Comparison of ENCODE assay signal across 22 cellular contexts in genomic region chr6:170167657-170168159, GRCh38.
DNase-seq lines count a peak whose midpoint lies in the region; ATAC-seq and TF ChIP-seq lines count a peak whose summit lies in the region.
"Had no signal": no experiment of that assay in that cellular context is flagged by ENCODE, and none has a peak within 500 bp of the region (broad histone marks: within the 10 kb centered on the region; RNA-seq: fewer than 3 reads in every experiment).

No MANE protein-coding gene starts in this region.

- H4K20me1 ChIP-seq in SK-N-SH (ENCODE audit: insufficient read depth) = no peaks in the 10 kb centered on the region

- 89% methylated on average over 5 of the region's 19 CpGs for WGBS in right lobe of liver (ENCODE audit: insufficient coverage, low coverage, low lambda C conversion rate, missing lambda C conversion rate)
- 67 to 86% (median 70%) methylated on average over 9 to 19 of the region's 19 CpGs for WGBS in spleen, 5 donors
- 45% methylated on average over 7 of the region's 19 CpGs for WGBS in SK-N-SH (ENCODE audit: low lambda C conversion rate)

- H2AFZ ChIP-seq in SK-N-SH (ENCODE audit: low read depth) = no peak overlapping the region

- peaks cover 29% of the 10 kb centered on the region for H3K27me3 Mint-ChIP-seq in endothelial cell (ENCODE audit: unreplicated experiment)

- no peaks in the 10 kb centered on the region for H3K4me1 ChIP-seq in RWPE2 (ENCODE audit: insufficient read depth, poor library complexity, severe bottlenecking)
- H3K4me1 ChIP-seq in right lobe of liver = no peaks in the 10 kb centered on the region
- peaks cover 0 to 7% (median 0%) of the 10 kb centered on the region in 6 donors for H3K4me1 ChIP-seq in spleen
- no peaks in the 10 kb centered on the region; a peak in 1 of 4 replicates for H3K4me1 ChIP-seq in SK-N-SH (ENCODE audit: control insufficient read depth in 1 of 2, insufficient read depth in 2 of 2, low read depth in 1 of 2, low read length in 1 of 2)

- DNase-seq in RWPE2 (ENCODE audit: low spot score) (peak; percentile 39), endothelial cell (ENCODE audit: low spot score) (no peak), right lobe of liver (peak; percentile 51 to 55 (median 53)), spleen (peak; percentile 65), HPDE6-E6E7 (ENCODE audit: extremely low spot score) (no peak), SK-N-SH (no peak)
- DNase-seq in central memory CD4-positive, alpha-beta T cell = no peak
- DNase-seq: activated naive CD4-positive, alpha-beta T cell; activated T-cell treated with anti-CD3 and anti-CD28 coated beads, Interleukin-2, amount 50 U/mL, for 72 hours; brain microvascular endothelial cell; CD8-positive, alpha-beta T cell; mammary epithelial cell; NCI-H1694 treated with DMSO at 0.1 percent for 48 hours; NCI-H510A treated with DMSO at 0.1 percent for 48 hours; stimulated activated naive CD8-positive, alpha-beta T cell treated with anti-CD3 and anti-CD28 coated beads, Interleukin-15, Interleukin-2, amounts not matched to agents 100 U/mL and 50 U/mL, for 24 hours had no signal

- no peak overlapping the region for H3K9ac ChIP-seq in SK-N-SH

- intact Hi-C loops in right lobe of liver (cut with DNase I) (no loop called here), spleen (cut with DNase I; ENCODE audit: low total_unique reads) (no loop called here)

- TF ChIP-seq POLR2A in right lobe of liver (IDR thresholded peaks at IDR 0.05) (no peak), spleen (IDR thresholded peaks at IDR 0.05) (no peak)

- H3K9me3 Mint-ChIP-seq in endothelial cell (ENCODE audit: unreplicated experiment) = peaks cover 3% of the 10 kb centered on the region
- H3K9me3 Mint-ChIP-seq: CD8-positive, alpha-beta T cell; neural crest cell had no signal

- no peak overlapping the region for H3K27ac Mint-ChIP-seq in endothelial cell (ENCODE audit: unreplicated experiment)
- H3K27ac Mint-ChIP-seq: activated T-cell treated with anti-CD3 and anti-CD28 coated beads, Interleukin-2, amount 50 U/mL, for 72 hours; CD8-positive, alpha-beta T cell; progenitor cell of endocrine pancreas; WTC11 had no signal

- H3K36me3 Mint-ChIP-seq in endothelial cell (ENCODE audit: low read depth, unreplicated experiment) = peaks cover 12% of the 10 kb centered on the region
- H3K36me3 Mint-ChIP-seq: CD8-positive, alpha-beta T cell had no signal

- no peaks in the 10 kb centered on the region for H3K4me1 Mint-ChIP-seq in endothelial cell (ENCODE audit: unreplicated experiment)
- H3K4me1 Mint-ChIP-seq: neural crest cell, WTC11 had no signal

- TF ChIP-seq CTCF in RWPE2 (IDR thresholded peaks at IDR 0.05; ENCODE audit: poor library complexity, severe bottlenecking) (no peak), endothelial cell (IDR thresholded peaks at IDR 0.05; ENCODE audit: unreplicated experiment) (no peak), right lobe of liver (IDR thresholded peaks at IDR 0.05) (no peak), spleen (IDR thresholded peaks at IDR 0.05 in 8 of 11, conservative IDR thresholded peaks at IDR 0.05 in 3 of 11) (no peak), SK-N-SH (IDR thresholded peaks at IDR 0.05) (no peak)

- H3K4me3 ChIP-seq in RWPE2 (ENCODE audit: severe bottlenecking) = no peak overlapping the region
- H3K4me3 ChIP-seq in right lobe of liver = no peak overlapping the region
- H3K4me3 ChIP-seq in spleen = no peak overlapping the region
- H3K4me3 ChIP-seq in SK-N-SH (ENCODE audit: low read depth in 2 of 2, low read length in 1 of 2) = no peak overlapping the region
- H3K4me3 ChIP-seq: coronary artery, tibial nerve had no signal

- H3K27me3 ChIP-seq in RWPE2 (ENCODE audit: insufficient read depth, poor library complexity, severe bottlenecking) (no peaks in the 10 kb centered on the region), right lobe of liver (no peaks in the 10 kb centered on the region), spleen (replicated peaks in 1 of 7) (peaks cover 0 to 34% (median 0%) of the 10 kb centered on the region in 7 donors), SK-N-SH (ENCODE audit: insufficient read depth) (no peaks in the 10 kb centered on the region)
- H3K27me3 ChIP-seq: brain microvascular endothelial cell, tibial nerve had no signal

- no peak for TF ChIP-seq RAD21 in SK-N-SH (IDR thresholded peaks at IDR 0.05; ENCODE audit: low read length)

- no peak overlapping the region for H3K4me2 ChIP-seq in SK-N-SH

- no peaks in the 10 kb centered on the region for H3K9me2 ChIP-seq in SK-N-SH

- H3K9me3 ChIP-seq in RWPE2 (ENCODE audit: severe bottlenecking) = no peaks in the 10 kb centered on the region
- no peaks in the 10 kb centered on the region for H3K9me3 ChIP-seq in right lobe of liver
- peaks cover 0 to 8% (median 0%) of the 10 kb centered on the region in 8 donors for H3K9me3 ChIP-seq in spleen
- no peaks in the 10 kb centered on the region for H3K9me3 ChIP-seq in SK-N-SH

- H3K36me3 ChIP-seq in RWPE2 (ENCODE audit: low read depth) = no peaks in the 10 kb centered on the region
- H3K36me3 ChIP-seq in right lobe of liver = no peaks in the 10 kb centered on the region
- no peaks in the 10 kb centered on the region for H3K36me3 ChIP-seq in spleen
- no peaks in the 10 kb centered on the region for H3K36me3 ChIP-seq in SK-N-SH (replicated peaks in 1 of 2; ENCODE audit: control insufficient read depth in 1 of 2, insufficient read depth in 2 of 2, low read length in 1 of 2)
- H3K36me3 ChIP-seq: brain microvascular endothelial cell, tibial nerve had no signal

- no peaks in the 10 kb centered on the region for H3K79me2 ChIP-seq in SK-N-SH (ENCODE audit: insufficient read depth)

- peak overlapping the region; percentile 42 for H3K4me3 Mint-ChIP-seq in endothelial cell (ENCODE audit: unreplicated experiment)
- H3K4me3 Mint-ChIP-seq: activated T-cell treated with anti-CD3 and anti-CD28 coated beads, Interleukin-2, amount 50 U/mL, for 72 hours; CD8-positive, alpha-beta T cell; neural crest cell; WTC11 had no signal

- ATAC-seq in RWPE2 (ENCODE audit: low read depth) (no peak), right lobe of liver (peak; percentile 62 to 72 (median 66)), GM19023 (IDR thresholded peaks at IDR 0.05; ENCODE audit: unreplicated experiment) (no peak)
- ATAC-seq: activated T-cell treated with anti-CD3 and anti-CD28 coated beads, Interleukin-2, amount 50 U/mL, for 72 hours; CD8-positive, alpha-beta T cell; Panc1; stimulated activated naive CD8-positive, alpha-beta T cell treated with anti-CD3 and anti-CD28 coated beads, Interleukin-15, Interleukin-2, amounts not matched to agents 100 U/mL and 50 U/mL, for 24 hours; WTC11 had no signal

- TF ChIP-seq EP300 in SK-N-SH (IDR thresholded peaks at IDR 0.05; ENCODE audit: borderline replicate concordance in 1 of 2, low read depth in 1 of 2, low read length in 1 of 2) = no peak

- POLR2A ChIA-PET in SK-N-SH (lab: Yijun Ruan, JAX) = no interaction called here

- no peak overlapping the region for H3K27ac ChIP-seq in RWPE2 (ENCODE audit: poor library complexity, severe bottlenecking)
- H3K27ac ChIP-seq in right lobe of liver = peak overlapping the region in 2 of 3 donors; percentile 18 to 69
- H3K27ac ChIP-seq in spleen = no peak overlapping the region
- no peak overlapping the region for H3K27ac ChIP-seq in SK-N-SH (ENCODE audit: low read depth in 2 of 2, low read length in 1 of 2)
- H3K27ac ChIP-seq: brain microvascular endothelial cell, coronary artery, tibial nerve had no signal

- no peaks in the 10 kb centered on the region for H3F3A ChIP-seq in SK-N-SH (replicated peaks; ENCODE audit: insufficient read depth)

- CTCF ChIA-PET in SK-N-SH (lab: Yijun Ruan, JAX) = no interaction called here

TF ChIP-seq in SK-N-SH, 30 proteins besides CTCF, POLR2A, EP300 and RAD21:
- TF ChIP-seq MEF2A (IDR thresholded peaks at IDR 0.05; ENCODE audit: borderline replicate concordance, low read depth) = no peak
- no peak for TF ChIP-seq GABPA (IDR thresholded peaks at IDR 0.05; ENCODE audit: low read depth)
- TF ChIP-seq CHD2 (IDR thresholded peaks at IDR 0.05; ENCODE audit: low read length, partially characterized antibody) = no peak
- no peak for TF ChIP-seq SMC3 (IDR thresholded peaks at IDR 0.05; ENCODE audit: low read depth, low read length)
- no peak for TF ChIP-seq NFIC (IDR thresholded peaks at IDR 0.05; ENCODE audit: borderline replicate concordance)
- TF ChIP-seq SIN3A (IDR thresholded peaks at IDR 0.05; ENCODE audit: borderline replicate concordance, low read depth, low read length) = no peak
- no peak for TF ChIP-seq TAF1 (IDR thresholded peaks at IDR 0.05; ENCODE audit: borderline replicate concordance, low read depth, low read length)
- no peak for TF ChIP-seq RXRA (IDR thresholded peaks at IDR 0.05; ENCODE audit: borderline replicate concordance, low read depth)
- TF ChIP-seq GATA2 (CRISPR knock-in tag; IDR thresholded peaks at IDR 0.05) = no peak
- no peak for TF ChIP-seq PBX3 (IDR thresholded peaks at IDR 0.05)

Comparison
In these comparisons a context has a peak if more than half of its experiments do, and no peak if none do; other contexts are left out.
1. ATAC-seq: peak in right lobe of liver (4 of 4); none in RWPE2 (single experiment) and GM19023 (single experiment).
2. DNase-seq: peak in RWPE2 (single experiment), right lobe of liver (3 of 3) and spleen (single experiment); none in endothelial cell (single experiment), HPDE6-E6E7 (single experiment), SK-N-SH (single experiment) and central memory CD4-positive, alpha-beta T cell (single experiment).
3. H3K27ac ChIP-seq: peak in right lobe of liver (2 of 3); none in RWPE2 (single experiment), spleen (0 of 8) and SK-N-SH (0 of 2).